8 cellular contexts compared by ENCODE assay signal in genomic region chr5:172173771-172174170, GRCh38. TPM values are rescaled to one million over a fixed set of nuclear protein-coding genes. Genes with fewer than 3 reads are reported as not detected.
DNase-seq lines count a peak whose midpoint lies in the region; ATAC-seq and TF ChIP-seq lines count a peak whose summit lies in the region.

No MANE protein-coding gene starts in this region.

- DNase-seq in M059J (ENCODE audit: low read depth) (peak; percentile 93), foreskin keratinocyte (peak; percentile 67 to 82), HuH-7.5 (ENCODE audit: low spot score) (no peak), amygdala (lab: John Stamatoyannopoulos, UW) (no peak)
- DNase-seq in activated CD8-positive, alpha-beta memory T cell treated with anti-CD3 and anti-CD28 coated beads for 48 hours (ENCODE audit: low read depth in 2 of 3, low spot score in 2 of 3), result peak in 2 of 3 experiments; percentile 65 to 68
- DNase-seq in stimulated activated CD8-positive, alpha-beta memory T cell treated with anti-CD3 and anti-CD28 coated beads, Interleukin-7, amount 100 ng/mL, for 48 hours (ENCODE audit: extremely low read depth in 1 of 2, low read depth in 1 of 2), result peak; percentile 72 to 86
- no peak for DNase-seq in NK-92 treated with Interleukin-12 subunit alpha and Interleukin-12 subunit beta, amount 100 ng/mL, for 24 hours (lab: John Stamatoyannopoulos, UW)

- ATAC-seq in foreskin keratinocyte (peak; percentile 87), GM18873 (IDR thresholded peaks at IDR 0.05; ENCODE audit: low FRiP score, unreplicated experiment) (no peak)

- peaks cover 26% of the 10 kb centered on the region for H3K4me1 ChIP-seq in foreskin keratinocyte

- H3K27ac ChIP-seq in foreskin keratinocyte, result no peak overlapping the region

- no peaks in the 10 kb centered on the region for H3K27me3 ChIP-seq in foreskin keratinocyte

- no peak for TF ChIP-seq CTCF in foreskin keratinocyte (conservative IDR thresholded peaks at IDR 0.05)

RNA-seq across cellular contexts. Expression of gene STK10, which starts 14.3 kb away (rescaled TPM):
- 14.4 and 18.1 TPM in 2 replicates for total RNA-seq in M059J (2014; rRNA removed; shearing (Covaris generic))
- total RNA-seq in foreskin keratinocyte, result 28.2 and 31.2 TPM in 2 replicates
- 19.4 and 25.6 TPM in 2 replicates for polyA plus RNA-seq in foreskin keratinocyte

RNA-seq across cellular contexts. Expression of gene EFCAB9, which starts 20.2 kb away (rescaled TPM):
- total RNA-seq in M059J (2014; rRNA removed; shearing (Covaris generic)), result not detected in 2 replicates
- not detected in 2 replicates for total RNA-seq in foreskin keratinocyte
- polyA plus RNA-seq in foreskin keratinocyte, result not detected in 2 replicates

Comparison
In these comparisons a context has a peak if more than half of its experiments do, and no peak if none do; other contexts are left out.
1. DNase-seq: peak in M059J (single experiment), activated CD8-positive, alpha-beta memory T cell treated with anti-CD3 and anti-CD28 coated beads for 48 hours (2 of 3), foreskin keratinocyte (2 of 2) and stimulated activated CD8-positive, alpha-beta memory T cell treated with anti-CD3 and anti-CD28 coated beads, Interleukin-7, amount 100 ng/mL, for 48 hours (2 of 2); none in NK-92 treated with Interleukin-12 subunit alpha and Interleukin-12 subunit beta, amount 100 ng/mL, for 24 hours (single experiment), HuH-7.5 (single experiment) and amygdala (0 of 56).